Comparison of ENCODE assay signal across 1 cellular context in the genomic region with DNA sequence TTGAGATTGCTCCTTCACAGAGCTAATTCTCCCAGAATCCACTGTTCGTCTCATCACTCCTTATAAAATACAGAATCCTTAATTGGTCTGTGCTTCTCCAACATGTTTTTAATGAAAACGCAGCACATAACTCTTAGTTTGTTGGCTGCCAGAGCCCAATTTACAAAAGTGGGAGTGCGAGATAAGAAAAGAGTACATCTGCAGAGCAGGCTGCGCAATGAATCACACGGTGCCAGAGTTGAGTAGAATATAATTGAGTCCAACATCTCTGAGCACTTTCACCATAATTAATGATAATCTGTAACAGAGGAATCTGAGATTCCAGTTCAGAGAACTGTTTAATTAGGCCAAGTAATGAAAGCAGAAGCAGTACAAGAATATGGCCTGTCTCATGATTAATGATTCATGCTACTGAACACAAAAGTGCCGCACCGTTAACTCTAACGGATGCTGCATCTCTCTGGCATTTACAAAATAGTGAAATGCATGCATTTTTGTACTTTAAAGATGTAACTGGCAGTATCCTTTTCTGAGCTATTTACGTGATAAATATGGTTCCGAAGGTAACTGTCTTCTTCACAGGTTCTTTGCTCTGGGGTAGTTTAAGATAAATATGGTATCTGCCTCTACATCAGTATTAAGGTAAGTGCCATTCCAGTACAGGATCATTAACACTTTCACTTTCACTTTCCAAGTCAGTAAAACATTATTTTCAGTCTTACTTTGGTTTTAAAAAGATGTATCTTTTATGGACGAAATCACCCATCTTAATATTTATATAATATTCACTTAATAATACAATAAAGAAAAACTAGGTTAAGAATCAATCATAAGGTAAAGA.
TF ChIP-seq lines count a peak whose summit lies in the region.

No MANE protein-coding gene starts in this region.

TF ChIP-seq in GM23338, 12 proteins besides CTCF, POLR2A, EP300 and RAD21 (continued from another document):
- TF ChIP-seq, protein P1, sequence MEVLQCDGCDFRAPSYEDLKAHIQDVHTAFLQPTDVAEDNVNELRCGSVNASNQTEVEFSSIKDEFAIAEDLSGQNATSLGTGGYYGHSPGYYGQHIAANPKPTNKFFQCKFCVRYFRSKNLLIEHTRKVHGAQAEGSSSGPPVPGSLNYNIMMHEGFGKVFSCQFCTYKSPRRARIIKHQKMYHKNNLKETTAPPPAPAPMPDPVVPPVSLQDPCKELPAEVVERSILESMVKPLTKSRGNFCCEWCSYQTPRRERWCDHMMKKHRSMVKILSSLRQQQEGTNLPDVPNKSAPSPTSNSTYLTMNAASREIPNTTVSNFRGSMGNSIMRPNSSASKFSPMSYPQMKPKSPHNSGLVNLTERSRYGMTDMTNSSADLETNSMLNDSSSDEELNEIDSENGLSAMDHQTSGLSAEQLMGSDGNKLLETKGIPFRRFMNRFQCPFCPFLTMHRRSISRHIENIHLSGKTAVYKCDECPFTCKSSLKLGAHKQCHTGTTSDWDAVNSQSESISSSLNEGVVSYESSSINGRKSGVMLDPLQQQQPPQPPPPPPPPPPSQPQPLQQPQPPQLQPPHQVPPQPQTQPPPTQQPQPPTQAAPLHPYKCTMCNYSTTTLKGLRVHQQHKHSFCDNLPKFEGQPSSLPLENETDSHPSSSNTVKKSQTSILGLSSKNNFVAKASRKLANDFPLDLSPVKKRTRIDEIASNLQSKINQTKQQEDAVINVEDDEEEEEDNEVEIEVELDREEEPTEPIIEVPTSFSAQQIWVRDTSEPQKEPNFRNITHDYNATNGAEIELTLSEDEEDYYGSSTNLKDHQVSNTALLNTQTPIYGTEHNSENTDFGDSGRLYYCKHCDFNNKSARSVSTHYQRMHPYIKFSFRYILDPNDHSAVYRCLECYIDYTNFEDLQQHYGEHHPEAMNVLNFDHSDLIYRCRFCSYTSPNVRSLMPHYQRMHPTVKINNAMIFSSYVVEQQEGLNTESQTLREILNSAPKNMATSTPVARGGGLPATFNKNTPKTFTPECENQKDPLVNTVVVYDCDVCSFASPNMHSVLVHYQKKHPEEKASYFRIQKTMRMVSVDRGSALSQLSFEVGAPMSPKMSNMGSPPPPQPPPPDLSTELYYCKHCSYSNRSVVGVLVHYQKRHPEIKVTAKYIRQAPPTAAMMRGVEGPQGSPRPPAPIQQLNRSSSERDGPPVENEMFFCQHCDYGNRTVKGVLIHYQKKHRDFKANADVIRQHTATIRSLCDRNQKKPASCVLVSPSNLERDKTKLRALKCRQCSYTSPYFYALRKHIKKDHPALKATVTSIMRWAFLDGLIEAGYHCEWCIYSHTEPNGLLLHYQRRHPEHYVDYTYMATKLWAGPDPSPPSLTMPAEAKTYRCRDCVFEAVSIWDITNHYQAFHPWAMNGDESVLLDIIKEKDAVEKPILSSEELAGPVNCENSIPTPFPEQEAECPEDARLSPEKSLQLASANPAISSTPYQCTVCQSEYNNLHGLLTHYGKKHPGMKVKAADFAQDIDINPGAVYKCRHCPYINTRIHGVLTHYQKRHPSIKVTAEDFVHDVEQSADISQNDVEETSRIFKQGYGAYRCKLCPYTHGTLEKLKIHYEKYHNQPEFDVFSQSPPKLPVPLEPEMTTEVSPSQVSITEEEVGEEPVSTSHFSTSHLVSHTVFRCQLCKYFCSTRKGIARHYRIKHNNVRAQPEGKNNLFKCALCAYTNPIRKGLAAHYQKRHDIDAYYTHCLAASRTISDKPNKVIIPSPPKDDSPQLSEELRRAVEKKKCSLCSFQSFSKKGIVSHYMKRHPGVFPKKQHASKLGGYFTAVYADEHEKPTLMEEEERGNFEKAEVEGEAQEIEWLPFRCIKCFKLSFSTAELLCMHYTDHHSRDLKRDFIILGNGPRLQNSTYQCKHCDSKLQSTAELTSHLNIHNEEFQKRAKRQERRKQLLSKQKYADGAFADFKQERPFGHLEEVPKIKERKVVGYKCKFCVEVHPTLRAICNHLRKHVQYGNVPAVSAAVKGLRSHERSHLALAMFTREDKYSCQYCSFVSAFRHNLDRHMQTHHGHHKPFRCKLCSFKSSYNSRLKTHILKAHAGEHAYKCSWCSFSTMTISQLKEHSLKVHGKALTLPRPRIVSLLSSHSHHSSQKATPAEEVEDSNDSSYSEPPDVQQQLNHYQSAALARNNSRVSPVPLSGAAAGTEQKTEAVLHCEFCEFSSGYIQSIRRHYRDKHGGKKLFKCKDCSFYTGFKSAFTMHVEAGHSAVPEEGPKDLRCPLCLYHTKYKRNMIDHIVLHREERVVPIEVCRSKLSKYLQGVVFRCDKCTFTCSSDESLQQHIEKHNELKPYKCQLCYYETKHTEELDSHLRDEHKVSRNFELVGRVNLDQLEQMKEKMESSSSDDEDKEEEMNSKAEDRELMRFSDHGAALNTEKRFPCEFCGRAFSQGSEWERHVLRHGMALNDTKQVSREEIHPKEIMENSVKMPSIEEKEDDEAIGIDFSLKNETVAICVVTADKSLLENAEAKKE (CRISPR knock-in tag; IDR thresholded peaks at IDR 0.05): no peak
- TF ChIP-seq, protein P2, sequence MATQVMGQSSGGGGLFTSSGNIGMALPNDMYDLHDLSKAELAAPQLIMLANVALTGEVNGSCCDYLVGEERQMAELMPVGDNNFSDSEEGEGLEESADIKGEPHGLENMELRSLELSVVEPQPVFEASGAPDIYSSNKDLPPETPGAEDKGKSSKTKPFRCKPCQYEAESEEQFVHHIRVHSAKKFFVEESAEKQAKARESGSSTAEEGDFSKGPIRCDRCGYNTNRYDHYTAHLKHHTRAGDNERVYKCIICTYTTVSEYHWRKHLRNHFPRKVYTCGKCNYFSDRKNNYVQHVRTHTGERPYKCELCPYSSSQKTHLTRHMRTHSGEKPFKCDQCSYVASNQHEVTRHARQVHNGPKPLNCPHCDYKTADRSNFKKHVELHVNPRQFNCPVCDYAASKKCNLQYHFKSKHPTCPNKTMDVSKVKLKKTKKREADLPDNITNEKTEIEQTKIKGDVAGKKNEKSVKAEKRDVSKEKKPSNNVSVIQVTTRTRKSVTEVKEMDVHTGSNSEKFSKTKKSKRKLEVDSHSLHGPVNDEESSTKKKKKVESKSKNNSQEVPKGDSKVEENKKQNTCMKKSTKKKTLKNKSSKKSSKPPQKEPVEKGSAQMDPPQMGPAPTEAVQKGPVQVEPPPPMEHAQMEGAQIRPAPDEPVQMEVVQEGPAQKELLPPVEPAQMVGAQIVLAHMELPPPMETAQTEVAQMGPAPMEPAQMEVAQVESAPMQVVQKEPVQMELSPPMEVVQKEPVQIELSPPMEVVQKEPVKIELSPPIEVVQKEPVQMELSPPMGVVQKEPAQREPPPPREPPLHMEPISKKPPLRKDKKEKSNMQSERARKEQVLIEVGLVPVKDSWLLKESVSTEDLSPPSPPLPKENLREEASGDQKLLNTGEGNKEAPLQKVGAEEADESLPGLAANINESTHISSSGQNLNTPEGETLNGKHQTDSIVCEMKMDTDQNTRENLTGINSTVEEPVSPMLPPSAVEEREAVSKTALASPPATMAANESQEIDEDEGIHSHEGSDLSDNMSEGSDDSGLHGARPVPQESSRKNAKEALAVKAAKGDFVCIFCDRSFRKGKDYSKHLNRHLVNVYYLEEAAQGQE (IDR thresholded peaks at IDR 0.05; ENCODE audit: unreplicated experiment): no peak
TF ChIP-seq in GM23338: peak in this region for 0.
